ENCODE assay signal across 13 cellular contexts in genomic region chr4:153233761-153234371, GRCh38. TPM values are rescaled to one million over a fixed set of nuclear protein-coding genes. Genes with fewer than 3 reads are reported as not detected.
DNase-seq lines count a peak whose midpoint lies in the region; ATAC-seq and TF ChIP-seq lines count a peak whose summit lies in the region.
"Had no signal": no experiment of that assay in that cellular context is flagged by ENCODE, and none has a peak within 500 bp of the region (broad histone marks: within the 10 kb centered on the region; RNA-seq: fewer than 3 reads in every experiment).

No MANE protein-coding gene starts in this region.

- no peaks in the 10 kb centered on the region for H3K4me1 ChIP-seq in CD8-positive, alpha-beta T cell (ENCODE audit: insufficient read depth, low read length)

- CTCF ChIA-PET in CD8-positive, alpha-beta T cell (lab: Charles Lee), result interaction anchor here (0.6 kb wide), 1 partner anchor 361 kb away, joined by 3 read pairs; no protein-coding TSS in a partner anchor

- DNase-seq in Right ventricle myocardium superior, result no peak
- DNase-seq in Right ventricle myocardium inferior (ENCODE audit: missing footprints), result no peak
- peak; percentile 96 for DNase-seq in amniotic epithelial cell (ENCODE audit: low read depth)
- DNase-seq in kidney glomerular epithelial cell (lab: John Stamatoyannopoulos, UW), result peak; percentile 78
- no peak for DNase-seq in central memory CD4-positive, alpha-beta T cell
- DNase-seq in CD8-positive, alpha-beta T cell, result no peak
- DNase-seq: activated B cell treated with CpG ODN at 0.5 μM for 24 hours, COR-L47, natural killer cell had no signal

- peaks cover 10% of the 10 kb centered on the region for H3K4me1 Mint-ChIP-seq in CD8-positive, alpha-beta T cell (ENCODE audit: low read depth)

- no peak overlapping the region for H3K27ac Mint-ChIP-seq in CD8-positive, alpha-beta T cell
- H3K27ac Mint-ChIP-seq: activated B cell treated with CpG ODN at 0.5 μM for 24 hours; natural killer cell; stimulated activated effector memory CD8-positive, alpha-beta T cell treated with anti-CD3 and anti-CD28 coated beads, Interleukin-12 subunit alpha, Interleukin-12 subunit beta, amount 100 ng/mL, for 72 hours had no signal

- H3K4me3 Mint-ChIP-seq in CD8-positive, alpha-beta T cell, result no peak overlapping the region
- H3K4me3 Mint-ChIP-seq: activated B cell treated with CpG ODN at 0.5 μM for 24 hours; natural killer cell; stimulated activated effector memory CD8-positive, alpha-beta T cell treated with anti-CD3 and anti-CD28 coated beads, Interleukin-12 subunit alpha, Interleukin-12 subunit beta, amount 100 ng/mL, for 72 hours had no signal

- peaks cover 3% of the 10 kb centered on the region for H3K27me3 Mint-ChIP-seq in CD8-positive, alpha-beta T cell (ENCODE audit: low read depth)

- no peak overlapping the region for H3K4me3 ChIP-seq in CD8-positive, alpha-beta T cell (ENCODE audit: low read depth, low read length)
- H3K4me3 ChIP-seq: cardiac muscle cell had no signal

- H3K36me3 Mint-ChIP-seq in CD8-positive, alpha-beta T cell, result no peaks in the 10 kb centered on the region
- H3K36me3 Mint-ChIP-seq: natural killer cell; stimulated activated effector memory CD8-positive, alpha-beta T cell treated with anti-CD3 and anti-CD28 coated beads, Interleukin-12 subunit alpha, Interleukin-12 subunit beta, amount 100 ng/mL, for 72 hours had no signal

- POLR2A ChIA-PET in CD8-positive, alpha-beta T cell (lab: Charles Lee), result no interaction called here

- H3K9me3 Mint-ChIP-seq in CD8-positive, alpha-beta T cell, result no peaks in the 10 kb centered on the region
- H3K9me3 Mint-ChIP-seq: activated B cell treated with CpG ODN at 0.5 μM for 24 hours; natural killer cell; stimulated activated effector memory CD8-positive, alpha-beta T cell treated with anti-CD3 and anti-CD28 coated beads, Interleukin-12 subunit alpha, Interleukin-12 subunit beta, amount 100 ng/mL, for 72 hours had no signal

- H3K36me3 ChIP-seq in CD8-positive, alpha-beta T cell (ENCODE audit: insufficient read depth, low read length), result no peaks in the 10 kb centered on the region
- H3K36me3 ChIP-seq: cardiac muscle cell had no signal

- no peak for TF ChIP-seq CTCF in CD8-positive, alpha-beta T cell (IDR thresholded peaks at IDR 0.05)

- no peaks in the 10 kb centered on the region for H3K27me3 ChIP-seq in CD8-positive, alpha-beta T cell (ENCODE audit: insufficient read depth, low read length)
- H3K27me3 ChIP-seq: cardiac muscle cell had no signal

- peak; percentile 32 for ATAC-seq in Right ventricle myocardium superior (ENCODE audit: poor library complexity)
- ATAC-seq in Right ventricle myocardium inferior, result no peak
- no peak for ATAC-seq in CD8-positive, alpha-beta T cell
- ATAC-seq in GM21825 (IDR thresholded peaks at IDR 0.05; ENCODE audit: unreplicated experiment), result no peak
- ATAC-seq in GM18861 (IDR thresholded peaks at IDR 0.05; ENCODE audit: unreplicated experiment), result no peak
- ATAC-seq: natural killer cell; stimulated activated effector memory CD8-positive, alpha-beta T cell treated with anti-CD3 and anti-CD28 coated beads, Interleukin-12 subunit alpha, Interleukin-12 subunit beta, amount 100 ng/mL, for 72 hours had no signal

- H3K27ac ChIP-seq in CD8-positive, alpha-beta T cell (ENCODE audit: low read depth, low read length), result no peak overlapping the region
- H3K27ac ChIP-seq: cardiac muscle cell had no signal

- no peaks in the 10 kb centered on the region for H3K9me3 ChIP-seq in CD8-positive, alpha-beta T cell (ENCODE audit: low read length)

- intact Hi-C loops in Right ventricle myocardium superior (cut with DNase I) (no loop called here), Right ventricle myocardium inferior (cut with DNase I) (loop anchor here (5.0 kb wide), 1 partner anchor 83 kb away; no protein-coding TSS in a partner anchor)
- intact Hi-C loops in CD8-positive, alpha-beta T cell (cut with DNase I, micrococcal nuclease), result loop anchor here in 1 of 2 experiments (5.0 kb wide), 1 partner anchor 83 kb away; no protein-coding TSS in a partner anchor

RNA-seq across cellular contexts. Expression of gene TRIM2, which starts 29.6 kb away (rescaled TPM):
- total RNA-seq in Right ventricle myocardium superior (15.3 TPM), Right ventricle myocardium inferior (14.7 TPM)
- total RNA-seq in CD8-positive, alpha-beta T cell, result under 1 TPM; 0.22 to 0.43 TPM

Comparison
In these comparisons a context has a peak if more than half of its experiments do, and no peak if none do; other contexts are left out.
1. DNase-seq: peak in amniotic epithelial cell (single experiment) and kidney glomerular epithelial cell (single experiment); none in Right ventricle myocardium superior (single experiment), Right ventricle myocardium inferior (single experiment), central memory CD4-positive, alpha-beta T cell (single experiment) and CD8-positive, alpha-beta T cell (0 of 7).
2. RNA of gene TRIM2, which starts 29.6 kb away (total RNA-seq): 15.3 TPM in Right ventricle myocardium superior (single experiment) and 14.7 TPM in Right ventricle myocardium inferior (single experiment); 0.22 to 0.43 TPM in CD8-positive, alpha-beta T cell; every median in the first group is over 10 times any median in the second.